Comparison of ENCODE assay signal across 20 cellular contexts in genomic region chr1:194889310-194889709, GRCh38.
"Had no signal": no experiment of that assay in that cellular context is flagged by ENCODE, and none has a peak within 500 bp of the region (broad histone marks: within the 10 kb centered on the region; RNA-seq: fewer than 3 reads in every experiment).

No MANE protein-coding gene starts in this region.

- H3K27ac Mint-ChIP-seq: activated CD4-positive, alpha-beta memory T cell treated with anti-CD3 and anti-CD28 coated beads, Interleukin-2, amount 10 ng/mL, durations not matched to agents 7 days and 5 days; activated naive CD4-positive, alpha-beta T cell treated with anti-CD3 and anti-CD28 coated beads, Interleukin-2, amount 50 U/mL, for 24 hours; neural progenitor cell; stimulated activated naive CD8-positive, alpha-beta T cell treated with anti-CD3 and anti-CD28 coated beads, Interleukin-15, Interleukin-2, amounts not matched to agents 100 ng/mL and 50 ng/mL, for 24 hours; WTC11 had no signal

- H3K4me3 Mint-ChIP-seq: activated CD4-positive, alpha-beta memory T cell treated with anti-CD3 and anti-CD28 coated beads, Interleukin-2, amount 10 ng/mL, durations not matched to agents 7 days and 5 days; activated naive CD4-positive, alpha-beta T cell treated with anti-CD3 and anti-CD28 coated beads, Interleukin-2, amount 50 U/mL, for 24 hours; activated T-cell treated with anti-CD3 and anti-CD28 coated beads, Interleukin-2, amount 50 U/mL, for 4 hours; neural progenitor cell; stimulated activated naive CD8-positive, alpha-beta T cell treated with anti-CD3 and anti-CD28 coated beads, Interleukin-15, Interleukin-2, amounts not matched to agents 100 ng/mL and 50 ng/mL, for 24 hours; WTC11 had no signal

- H3K4me1 ChIP-seq: adrenal gland, neural progenitor cell, right lobe of liver, suprapubic skin had no signal

- H3K27me3 ChIP-seq: adrenal gland, cardiac muscle cell, dorsolateral prefrontal cortex, neural progenitor cell, right lobe of liver, suprapubic skin had no signal

- DNase-seq: activated CD4-positive, alpha-beta memory T cell treated with anti-CD3 and anti-CD28 coated beads, Interleukin-2, amount 10 ng/mL, durations not matched to agents 7 days and 5 days; activated CD4-positive, alpha-beta T cell treated with anti-CD3 and anti-CD28 coated beads for 4 hours; activated effector memory CD4-positive, alpha-beta T cell treated with anti-CD3 and anti-CD28 coated beads, Interleukin-2, amount 50 U/mL, for 16 hours; activated T-cell treated with anti-CD3 and anti-CD28 coated beads, Interleukin-2, amount 50 U/mL, for 4 hours; adrenal gland; midbrain; right lobe of liver; stimulated activated CD4-positive, alpha-beta T cell treated with anti-CD3 and anti-CD28 coated beads, Interleukin-4, amount 100 ng/mL, for 4 hours; stimulated activated CD8-positive, alpha-beta memory T cell treated with anti-CD3 and anti-CD28 coated beads, Interleukin-4, amount 100 ng/mL, for 48 hours; trophoblast cell had no signal

- FAIRE-seq: islet of Langerhans had no signal

- H3K36me3 Mint-ChIP-seq: activated naive CD4-positive, alpha-beta T cell treated with anti-CD3 and anti-CD28 coated beads, Interleukin-2, amount 50 U/mL, for 24 hours had no signal

- H3K4me1 Mint-ChIP-seq: activated CD4-positive, alpha-beta memory T cell treated with anti-CD3 and anti-CD28 coated beads, Interleukin-2, amount 10 ng/mL, durations not matched to agents 7 days and 5 days; activated naive CD4-positive, alpha-beta T cell treated with anti-CD3 and anti-CD28 coated beads, Interleukin-2, amount 50 U/mL, for 24 hours; neural progenitor cell had no signal

- H3K4me3 ChIP-seq: adrenal gland, cardiac muscle cell, dorsolateral prefrontal cortex, lung, neural progenitor cell, right lobe of liver, smooth muscle cell, suprapubic skin had no signal

- H2AFZ ChIP-seq: neural progenitor cell had no signal

- H3K27me3 Mint-ChIP-seq: activated CD4-positive, alpha-beta memory T cell treated with anti-CD3 and anti-CD28 coated beads, Interleukin-2, amount 10 ng/mL, durations not matched to agents 7 days and 5 days; activated naive CD4-positive, alpha-beta T cell treated with anti-CD3 and anti-CD28 coated beads, Interleukin-2, amount 50 U/mL, for 24 hours; stimulated activated naive CD8-positive, alpha-beta T cell treated with anti-CD3 and anti-CD28 coated beads, Interleukin-15, Interleukin-2, amounts not matched to agents 100 ng/mL and 50 ng/mL, for 24 hours had no signal

- H3K4me2 ChIP-seq: neural progenitor cell, smooth muscle cell had no signal

- H3K27ac ChIP-seq: adrenal gland, cardiac muscle cell, dorsolateral prefrontal cortex, neural progenitor cell, right lobe of liver, suprapubic skin had no signal

- H3K9ac ChIP-seq: neural progenitor cell had no signal

- H3K36me3 ChIP-seq: adrenal gland, cardiac muscle cell, neural progenitor cell, right lobe of liver, suprapubic skin had no signal

- H3K9me3 ChIP-seq: adrenal gland, right lobe of liver had no signal

- ATAC-seq: activated T-cell treated with anti-CD3 and anti-CD28 coated beads, Interleukin-2, amount 50 U/mL, for 4 hours; WTC11 had no signal
